19 cellular contexts compared by ENCODE assay signal in genomic region chr1:60668584-60668983, GRCh38.
"Had no signal": no experiment of that assay in that cellular context is flagged by ENCODE, and none has a peak within 500 bp of the region (broad histone marks: within the 10 kb centered on the region; RNA-seq: fewer than 3 reads in every experiment).

No MANE protein-coding gene starts in this region.

- H3K9me3 ChIP-seq: heart left ventricle, ovary, right atrium auricular region, sigmoid colon, stomach, thoracic aorta, transverse colon had no signal

- H3K4me3 ChIP-seq: coronary artery, heart left ventricle, ovary, right atrium auricular region, sigmoid colon, stomach, thoracic aorta, transverse colon had no signal

- H3K27me3 ChIP-seq: foreskin keratinocyte, heart left ventricle, ovary, right atrium auricular region, sigmoid colon, stomach, transverse colon had no signal

- H3K27ac ChIP-seq: coronary artery, foreskin keratinocyte, heart left ventricle, ovary, right atrium auricular region, sigmoid colon, stomach, thoracic aorta, transverse colon had no signal

- DNase-seq: effector CD4-positive, alpha-beta T cell; endodermal cell; erythroblast; foreskin keratinocyte; hippocampal formation; left colon; mesendoderm; naive thymus-derived CD4-positive, alpha-beta T cell; ovary; sigmoid colon; small intestine; stimulated activated CD4-positive, alpha-beta T cell treated with anti-CD3 and anti-CD28 coated beads, Interleukin-12 subunit alpha, Interleukin-12 subunit beta, amount 100 ng/mL, for 4 hours; stimulated activated naive CD4-positive, alpha-beta T cell; stomach; transverse colon had no signal

- H3K4me1 ChIP-seq: foreskin keratinocyte, heart left ventricle, right atrium auricular region, sigmoid colon, stomach, transverse colon had no signal

- H3K36me3 ChIP-seq: heart left ventricle, ovary, right atrium auricular region, sigmoid colon, stomach, thoracic aorta, transverse colon had no signal
